In the genomic region with DNA sequence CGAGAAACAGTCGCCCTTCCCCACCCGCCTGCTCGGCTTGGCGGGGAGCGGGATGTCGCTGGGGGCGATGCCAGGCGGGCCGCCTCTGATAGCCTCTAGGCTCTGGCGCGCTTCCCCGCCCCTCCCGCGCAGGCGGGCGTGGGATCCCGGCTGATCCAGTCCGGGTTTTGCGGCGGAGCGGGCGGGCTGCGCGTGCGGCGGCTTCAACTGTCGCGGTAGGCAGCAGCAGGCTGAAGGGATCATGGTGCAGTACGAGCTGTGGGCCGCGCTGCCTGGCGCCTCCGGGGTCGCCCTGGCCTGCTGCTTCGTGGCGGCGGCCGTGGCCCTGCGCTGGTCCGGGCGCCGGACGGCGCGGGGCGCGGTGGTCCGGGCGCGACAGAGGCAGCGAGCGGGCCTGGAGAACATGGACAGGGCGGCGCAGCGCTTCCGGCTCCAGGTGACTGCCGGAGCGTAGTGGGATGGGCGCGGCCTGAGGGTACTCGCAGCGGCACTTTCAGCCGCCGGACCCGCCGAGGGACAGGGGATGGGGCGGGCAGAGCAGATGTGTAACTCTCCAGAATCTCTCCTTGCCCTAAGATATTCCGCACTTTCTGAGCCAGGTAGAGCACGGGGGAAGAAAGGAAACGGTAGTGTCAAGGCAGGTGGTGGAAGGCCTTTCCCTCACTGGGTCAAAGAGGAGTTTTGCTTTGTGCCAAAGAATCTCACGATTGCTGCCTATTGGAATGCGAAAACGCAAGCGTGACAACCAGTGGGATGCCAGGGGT, we compare ENCODE assay signal across 1 cellular context.
A peak's percentile ranks its signal among the peaks of the same experiment; 100 is the strongest.
TF ChIP-seq lines count a peak whose summit lies in the region.

A gene (plus strand): TSS at position 210 of the 764 bp plus-strand sequence. CDS start 32 bp downstream, at position 242.

TF ChIP-seq in HCT116, 20 proteins besides CTCF, POLR2A, EP300 and RAD21 (continued from another document):
- TF ChIP-seq, protein P1, sequence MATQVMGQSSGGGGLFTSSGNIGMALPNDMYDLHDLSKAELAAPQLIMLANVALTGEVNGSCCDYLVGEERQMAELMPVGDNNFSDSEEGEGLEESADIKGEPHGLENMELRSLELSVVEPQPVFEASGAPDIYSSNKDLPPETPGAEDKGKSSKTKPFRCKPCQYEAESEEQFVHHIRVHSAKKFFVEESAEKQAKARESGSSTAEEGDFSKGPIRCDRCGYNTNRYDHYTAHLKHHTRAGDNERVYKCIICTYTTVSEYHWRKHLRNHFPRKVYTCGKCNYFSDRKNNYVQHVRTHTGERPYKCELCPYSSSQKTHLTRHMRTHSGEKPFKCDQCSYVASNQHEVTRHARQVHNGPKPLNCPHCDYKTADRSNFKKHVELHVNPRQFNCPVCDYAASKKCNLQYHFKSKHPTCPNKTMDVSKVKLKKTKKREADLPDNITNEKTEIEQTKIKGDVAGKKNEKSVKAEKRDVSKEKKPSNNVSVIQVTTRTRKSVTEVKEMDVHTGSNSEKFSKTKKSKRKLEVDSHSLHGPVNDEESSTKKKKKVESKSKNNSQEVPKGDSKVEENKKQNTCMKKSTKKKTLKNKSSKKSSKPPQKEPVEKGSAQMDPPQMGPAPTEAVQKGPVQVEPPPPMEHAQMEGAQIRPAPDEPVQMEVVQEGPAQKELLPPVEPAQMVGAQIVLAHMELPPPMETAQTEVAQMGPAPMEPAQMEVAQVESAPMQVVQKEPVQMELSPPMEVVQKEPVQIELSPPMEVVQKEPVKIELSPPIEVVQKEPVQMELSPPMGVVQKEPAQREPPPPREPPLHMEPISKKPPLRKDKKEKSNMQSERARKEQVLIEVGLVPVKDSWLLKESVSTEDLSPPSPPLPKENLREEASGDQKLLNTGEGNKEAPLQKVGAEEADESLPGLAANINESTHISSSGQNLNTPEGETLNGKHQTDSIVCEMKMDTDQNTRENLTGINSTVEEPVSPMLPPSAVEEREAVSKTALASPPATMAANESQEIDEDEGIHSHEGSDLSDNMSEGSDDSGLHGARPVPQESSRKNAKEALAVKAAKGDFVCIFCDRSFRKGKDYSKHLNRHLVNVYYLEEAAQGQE (IDR thresholded peaks at IDR 0.05; ENCODE audit: low read depth), result no peak
- TF ChIP-seq CBX3 (IDR thresholded peaks at IDR 0.05; ENCODE audit: low read depth) (peak; percentile 91), YY1 (IDR thresholded peaks at IDR 0.05; ENCODE audit: extremely low read depth, insufficient replicate concordance, low read depth, low read length) (peak; percentile 71), EZH2phosphoT487 (IDR thresholded peaks at IDR 0.05; ENCODE audit: borderline replicate concordance) (no peak), SIN3A (IDR thresholded peaks at IDR 0.05; ENCODE audit: low read depth) (no peak), CEBPB (IDR thresholded peaks at IDR 0.05; ENCODE audit: low read depth) (no peak), SP1 (IDR thresholded peaks at IDR 0.05; ENCODE audit: low read depth) (peak; percentile 94), ZFX (IDR thresholded peaks at IDR 0.05) (peak; percentile 91), ZNF274 (IDR thresholded peaks at IDR 0.05; ENCODE audit: low read depth, low read length) (no peak), ELF1 (IDR thresholded peaks at IDR 0.05; ENCODE audit: borderline replicate concordance, low read depth) (no peak)
- TF ChIP-seq, protein P2, sequence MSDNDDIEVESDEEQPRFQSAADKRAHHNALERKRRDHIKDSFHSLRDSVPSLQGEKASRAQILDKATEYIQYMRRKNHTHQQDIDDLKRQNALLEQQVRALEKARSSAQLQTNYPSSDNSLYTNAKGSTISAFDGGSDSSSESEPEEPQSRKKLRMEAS (IDR thresholded peaks at IDR 0.05), result peak; percentile 95
- TF ChIP-seq, protein P3, sequence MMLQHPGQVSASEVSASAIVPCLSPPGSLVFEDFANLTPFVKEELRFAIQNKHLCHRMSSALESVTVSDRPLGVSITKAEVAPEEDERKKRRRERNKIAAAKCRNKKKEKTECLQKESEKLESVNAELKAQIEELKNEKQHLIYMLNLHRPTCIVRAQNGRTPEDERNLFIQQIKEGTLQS (IDR thresholded peaks at IDR 0.05), result no peak
TF ChIP-seq in HCT116: peak in this region for 9.
